13 cellular contexts compared by ENCODE assay signal in the genomic region with DNA sequence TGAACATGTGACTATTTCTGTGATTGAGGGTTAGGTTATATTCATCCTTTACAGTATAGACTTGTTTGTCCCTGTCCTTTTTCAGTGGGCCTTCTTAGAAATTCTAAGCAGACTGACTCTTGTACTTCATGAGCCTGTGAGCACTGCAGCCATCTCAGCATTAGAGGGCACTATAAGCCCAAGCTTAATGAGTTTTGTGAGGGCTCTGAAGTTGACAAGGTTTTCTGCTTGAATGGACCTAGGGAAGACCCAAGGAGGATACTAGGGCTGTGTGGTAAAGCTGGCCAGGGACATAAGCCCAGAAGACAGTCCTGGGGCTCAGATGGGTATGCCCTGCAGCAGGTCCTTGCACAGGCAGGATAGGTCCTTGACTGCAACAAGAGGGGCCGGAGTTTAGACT.
DNase-seq lines count a peak whose midpoint lies in the region; ATAC-seq, FAIRE-seq and TF ChIP-seq lines count a peak whose summit lies in the region.
"Had no signal": no experiment of that assay in that cellular context is flagged by ENCODE, and none has a peak within 500 bp of the region (broad histone marks: within the 10 kb centered on the region; RNA-seq: fewer than 3 reads in every experiment).

No MANE protein-coding gene starts in this region.

- TF ChIP-seq CTCF in GM10248 (IDR thresholded peaks at IDR 0.05; ENCODE audit: control extremely low read depth, extremely low read depth, low read depth, missing control alignments) (peak; percentile 3), kidney (IDR thresholded peaks at IDR 0.05; ENCODE audit: borderline replicate concordance, extremely low read depth, insufficient read depth) (peak; percentile 12)
- TF ChIP-seq CTCF in CD8-positive, alpha-beta T cell (IDR thresholded peaks at IDR 0.05): no peak

- H3K36me3 ChIP-seq in kidney (ENCODE audit: control insufficient read depth in 1 of 2, insufficient read depth in 2 of 2, low read length in 2 of 2): no peaks in the 10 kb centered on the region
- H3K36me3 ChIP-seq in CD8-positive, alpha-beta T cell (ENCODE audit: insufficient read depth, low read length): no peaks in the 10 kb centered on the region
- H3K36me3 ChIP-seq: heart left ventricle had no signal

- no peak overlapping the region for H3K27ac Mint-ChIP-seq in CD8-positive, alpha-beta T cell
- H3K27ac Mint-ChIP-seq: activated CD8-positive, alpha-beta T cell treated with anti-CD3 and anti-CD28 coated beads, Interleukin-2, amount 10 ng/mL, durations not matched to agents 7 days and 5 days had no signal

- CTCF ChIA-PET in GM10248 (lab: Yijun Ruan, JAX): interaction anchor here (0.9 to 1.7 kb wide), 3 partner anchors 10 to 73 kb away, joined by 3 to 5 read pairs (median 4); no protein-coding TSS in a partner anchor
- CTCF ChIA-PET in CD8-positive, alpha-beta T cell (lab: Charles Lee): interaction anchor here (0.5 kb wide), 1 partner anchor 155 kb away, joined by 3 read pairs; no protein-coding TSS in a partner anchor

- H3K36me3 Mint-ChIP-seq in CD8-positive, alpha-beta T cell: no peaks in the 10 kb centered on the region

- no peak overlapping the region for H3K27ac ChIP-seq in kidney (ENCODE audit: low read depth in 2 of 2, low read length in 2 of 2)
- no peak overlapping the region for H3K27ac ChIP-seq in CD8-positive, alpha-beta T cell (ENCODE audit: low read depth, low read length)
- H3K27ac ChIP-seq: heart left ventricle had no signal

- POLR2A ChIA-PET in GM10248 (lab: Yijun Ruan, JAX): no interaction called here
- POLR2A ChIA-PET in CD8-positive, alpha-beta T cell (lab: Charles Lee): no interaction called here

- FAIRE-seq in kidney (lab: Jason Lieb, UNC): no peak
- FAIRE-seq: small intestine had no signal

- DNase-seq in GM10248 (ENCODE audit: extremely low spot score) (no peak), RPMI7951 (ENCODE audit: low read depth) (peak; percentile 30), kidney (no peak), ecto neural progenitor cell (ENCODE audit: low spot score) (no peak), occipital lobe (lab: John Stamatoyannopoulos, UW) (no peak)
- DNase-seq in CD8-positive, alpha-beta T cell: no peak
- DNase-seq: activated CD8-positive, alpha-beta T cell treated with anti-CD3 and anti-CD28 coated beads, Interleukin-2, amount 10 ng/mL, durations not matched to agents 7 days and 5 days; DMS79 treated with DMSO at 0.1 percent for 48 hours; heart left ventricle; NCI-H2081 treated with DMSO at 0.1 percent for 48 hours; small intestine had no signal

- H3K9me3 Mint-ChIP-seq in CD8-positive, alpha-beta T cell: peaks cover 17% of the 10 kb centered on the region

- ATAC-seq in HG02885 (IDR thresholded peaks at IDR 0.05; ENCODE audit: poor library complexity, unreplicated experiment) (peak; percentile 30), HG03108 (IDR thresholded peaks at IDR 0.05; ENCODE audit: unreplicated experiment) (no peak)
- no peak for ATAC-seq in CD8-positive, alpha-beta T cell
- ATAC-seq: activated CD8-positive, alpha-beta T cell treated with anti-CD3 and anti-CD28 coated beads, Interleukin-2, amount 10 ng/mL, durations not matched to agents 7 days and 5 days; heart left ventricle had no signal

- H3K4me1 ChIP-seq in kidney (ENCODE audit: control insufficient read depth in 1 of 2, insufficient read depth in 1 of 2, low read depth in 1 of 2, low read length in 2 of 2): no peaks in the 10 kb centered on the region
- H3K4me1 ChIP-seq in CD8-positive, alpha-beta T cell (ENCODE audit: insufficient read depth, low read length): no peaks in the 10 kb centered on the region
- H3K4me1 ChIP-seq: heart left ventricle had no signal

- no peak overlapping the region for H3K4me3 ChIP-seq in kidney (ENCODE audit: low read length in 2 of 2)
- H3K4me3 ChIP-seq in CD8-positive, alpha-beta T cell (ENCODE audit: low read depth, low read length): no peak overlapping the region
- H3K4me3 ChIP-seq: heart left ventricle had no signal

- no peaks in the 10 kb centered on the region for H3K27me3 ChIP-seq in CD8-positive, alpha-beta T cell (ENCODE audit: insufficient read depth, low read length)
- H3K27me3 ChIP-seq: heart left ventricle had no signal

- H3K4me3 Mint-ChIP-seq in CD8-positive, alpha-beta T cell: no peak overlapping the region
- H3K4me3 Mint-ChIP-seq: activated CD8-positive, alpha-beta T cell treated with anti-CD3 and anti-CD28 coated beads, Interleukin-2, amount 10 ng/mL, durations not matched to agents 7 days and 5 days had no signal

- no peaks in the 10 kb centered on the region for H3K9me3 ChIP-seq in kidney (ENCODE audit: control insufficient read depth in 1 of 2, low read length in 2 of 2)
- no peaks in the 10 kb centered on the region for H3K9me3 ChIP-seq in CD8-positive, alpha-beta T cell (ENCODE audit: low read length)

- no peaks in the 10 kb centered on the region for H3K27me3 Mint-ChIP-seq in CD8-positive, alpha-beta T cell (ENCODE audit: low read depth)

- no peaks in the 10 kb centered on the region for H3K4me1 Mint-ChIP-seq in CD8-positive, alpha-beta T cell (ENCODE audit: low read depth)

- H3K9ac ChIP-seq in kidney (ENCODE audit: low read length in 2 of 2): no peak overlapping the region

- intact Hi-C loops in kidney (cut with DNase I): no loop called here
- intact Hi-C loops in CD8-positive, alpha-beta T cell (cut with DNase I, micrococcal nuclease): no loop called here
